Comparison of ENCODE assay signal across 8 cellular contexts in the genomic region with DNA sequence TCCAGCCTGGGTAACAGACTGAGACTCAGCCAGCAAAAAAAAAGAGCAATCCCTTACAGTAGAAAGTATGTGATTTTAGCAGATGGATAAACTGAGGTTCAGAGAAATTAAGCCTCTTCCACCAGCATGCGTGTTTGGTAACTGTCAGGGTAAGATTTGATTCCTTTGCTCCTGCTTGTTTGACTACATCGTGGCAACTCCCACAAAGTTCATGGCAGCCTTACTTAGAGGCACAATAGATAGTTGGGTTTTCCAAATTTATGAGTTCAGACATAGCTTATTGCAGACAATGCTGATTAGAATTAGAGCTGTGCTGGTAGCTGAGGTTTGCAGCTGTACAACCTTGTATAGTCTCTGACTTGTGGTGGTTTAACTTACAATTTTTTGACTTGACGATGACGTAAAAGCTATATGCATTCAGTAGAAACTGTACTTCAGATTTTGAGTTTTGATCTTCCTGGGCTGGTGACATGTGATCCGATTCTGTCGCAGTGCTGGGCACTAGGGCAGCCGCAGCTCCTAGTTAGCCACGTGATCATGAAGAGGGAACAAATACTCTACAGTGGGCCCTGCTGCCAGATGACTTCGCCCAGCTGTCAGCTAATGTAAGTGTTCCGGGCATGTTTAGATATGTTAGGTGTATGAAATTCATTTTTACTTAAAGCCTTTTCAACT.
DNase-seq lines count a peak whose midpoint lies in the region; ATAC-seq lines count a peak whose summit lies in the region.

No MANE protein-coding gene starts in this region.

- POLR2A ChIA-PET in activated CD4-positive, alpha-beta T cell treated with anti-CD3 and anti-CD28 coated beads, Interleukin-2, amount 10 ng/mL, durations not matched to agents 7 days and 5 days (lab: Charles Lee) = interaction anchor here (0.6 to 0.7 kb wide), 2 partner anchors 27 to 209 kb away, joined by 3 to 6 read pairs; no protein-coding TSS in a partner anchor

- peaks cover 11% of the 10 kb centered on the region for H3K27me3 Mint-ChIP-seq in activated CD4-positive, alpha-beta T cell treated with anti-CD3 and anti-CD28 coated beads, Interleukin-2, amount 10 ng/mL, durations not matched to agents 7 days and 5 days

- H3K27ac Mint-ChIP-seq in activated CD4-positive, alpha-beta T cell treated with anti-CD3 and anti-CD28 coated beads, Interleukin-2, amount 10 ng/mL, durations not matched to agents 7 days and 5 days = peak overlapping the region; percentile 93

- CTCF ChIA-PET in activated CD4-positive, alpha-beta T cell treated with anti-CD3 and anti-CD28 coated beads, Interleukin-2, amount 10 ng/mL, durations not matched to agents 7 days and 5 days (lab: Charles Lee) = interaction anchor here (0.7 to 2.0 kb wide), 6 partner anchors 12 to 51 kb away, joined by 3 to 9 read pairs (median 4); no protein-coding TSS in a partner anchor

- H3K9me3 ChIP-seq in adipocyte (ENCODE audit: control insufficient read depth, low read length) (no peaks in the 10 kb centered on the region), thymus (ENCODE audit: control insufficient read depth) (no peaks in the 10 kb centered on the region)

- peaks cover 85% of the 10 kb centered on the region for H3K4me1 Mint-ChIP-seq in activated CD4-positive, alpha-beta T cell treated with anti-CD3 and anti-CD28 coated beads, Interleukin-2, amount 10 ng/mL, durations not matched to agents 7 days and 5 days

- H3K4me1 ChIP-seq in adipocyte (ENCODE audit: control insufficient read depth, insufficient read depth, low read length) (peaks cover 75% of the 10 kb centered on the region), thymus (ENCODE audit: control insufficient read depth, insufficient read depth, low read length) (peaks cover 33% of the 10 kb centered on the region)

- H3K9ac ChIP-seq in adipocyte (ENCODE audit: low read length) = peak overlapping the region; percentile 88

- DNase-seq in activated CD4-positive, alpha-beta T cell treated with anti-CD3 and anti-CD28 coated beads, Interleukin-2, amount 10 ng/mL, durations not matched to agents 7 days and 5 days = no peak
- DNase-seq in activated CD4-positive, alpha-beta T cell treated with anti-CD3 and anti-CD28 coated beads, Interleukin-2, amount 50 U/mL, for 48 hours = no peak
- DNase-seq in adipocyte (ENCODE audit: low read depth) = no peak
- peak; percentile 81 for DNase-seq in medulla oblongata (ENCODE audit: extremely low spot score)
- DNase-seq in effector CD8-positive, alpha-beta T cell (lab: John Stamatoyannopoulos, UW) = no peak
- no peak for DNase-seq in stimulated activated CD4-positive, alpha-beta T cell treated with anti-CD3 and anti-CD28 coated beads, Interleukin-4, amount 100 ng/mL, for 24 hours

- 91% methylated on average over 10 of the region's 10 CpGs for WGBS in thymus

- peak overlapping the region; percentile 62 for H3K4me3 Mint-ChIP-seq in activated CD4-positive, alpha-beta T cell treated with anti-CD3 and anti-CD28 coated beads, Interleukin-2, amount 10 ng/mL, durations not matched to agents 7 days and 5 days

- H3K36me3 ChIP-seq in adipocyte (ENCODE audit: control insufficient read depth, insufficient read depth, low read length, severe bottlenecking) = no peaks in the 10 kb centered on the region
- no peaks in the 10 kb centered on the region for H3K36me3 ChIP-seq in thymus (ENCODE audit: control insufficient read depth, insufficient read depth)

- H3K36me3 Mint-ChIP-seq in activated CD4-positive, alpha-beta T cell treated with anti-CD3 and anti-CD28 coated beads, Interleukin-2, amount 10 ng/mL, durations not matched to agents 7 days and 5 days (ENCODE audit: low read depth) = peaks cover 69% of the 10 kb centered on the region

- no peaks in the 10 kb centered on the region for H3K27me3 ChIP-seq in adipocyte (replicated peaks; ENCODE audit: control insufficient read depth, insufficient read depth, low read length)
- no peaks in the 10 kb centered on the region for H3K27me3 ChIP-seq in thymus (ENCODE audit: control insufficient read depth, insufficient read depth)

- no peak for ATAC-seq in HG03571 (IDR thresholded peaks at IDR 0.05; ENCODE audit: unreplicated experiment)

- H3K9me3 Mint-ChIP-seq in activated CD4-positive, alpha-beta T cell treated with anti-CD3 and anti-CD28 coated beads, Interleukin-2, amount 10 ng/mL, durations not matched to agents 7 days and 5 days = peaks cover 7% of the 10 kb centered on the region

- H3K4me3 ChIP-seq in adipocyte (ENCODE audit: low read length) (no peak overlapping the region), thymus (ENCODE audit: low read length) (no peak overlapping the region)

- H3K27ac ChIP-seq in thymus (ENCODE audit: low read depth) = peak overlapping the region; percentile 61
